Comparison of ENCODE assay signal across 1 cellular context in the genomic region with DNA sequence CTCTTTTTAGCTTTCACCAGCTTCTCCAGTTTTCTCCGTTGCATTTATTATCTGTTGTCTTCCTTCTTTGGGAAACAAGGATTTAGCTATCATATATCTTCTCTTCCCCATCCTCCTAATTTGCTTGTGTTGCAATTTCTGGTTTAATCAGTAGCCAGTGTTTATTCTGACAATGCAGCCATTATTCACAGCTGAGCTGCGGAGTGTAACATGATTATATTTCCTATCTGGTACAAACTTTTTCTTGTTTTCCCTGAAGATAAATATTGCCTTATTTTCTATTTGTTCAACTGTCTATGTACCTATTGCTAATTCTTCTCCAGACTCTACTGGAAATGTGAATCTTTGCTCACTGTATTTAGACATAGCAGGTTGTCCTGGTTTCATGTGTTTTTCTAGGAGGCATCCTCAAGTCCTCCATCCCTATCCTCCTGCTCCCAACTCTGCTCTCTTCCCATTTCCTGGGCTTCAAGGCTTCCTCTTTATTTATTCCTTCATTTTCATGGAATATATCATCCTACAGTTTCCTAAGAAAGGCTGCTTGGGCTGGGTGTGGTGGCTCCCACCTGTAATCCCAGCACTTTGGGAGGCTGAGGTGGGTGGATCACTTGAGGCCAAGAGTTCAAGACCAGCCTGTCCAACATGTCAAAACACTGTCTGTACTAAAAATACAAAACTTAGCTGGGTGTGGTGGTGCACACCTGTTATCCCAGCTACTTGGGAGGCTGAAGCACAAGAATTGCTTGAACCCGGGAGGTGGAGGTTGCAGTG.
A peak's percentile ranks its signal among the peaks of the same experiment; 100 is the strongest.
TF ChIP-seq lines count a peak whose summit lies in the region.

No MANE protein-coding gene starts in this region.

TF ChIP-seq in HepG2, 621 proteins besides CTCF, POLR2A, EP300 and RAD21 (continued from another document and continues in another):
- TF ChIP-seq, protein P1, sequence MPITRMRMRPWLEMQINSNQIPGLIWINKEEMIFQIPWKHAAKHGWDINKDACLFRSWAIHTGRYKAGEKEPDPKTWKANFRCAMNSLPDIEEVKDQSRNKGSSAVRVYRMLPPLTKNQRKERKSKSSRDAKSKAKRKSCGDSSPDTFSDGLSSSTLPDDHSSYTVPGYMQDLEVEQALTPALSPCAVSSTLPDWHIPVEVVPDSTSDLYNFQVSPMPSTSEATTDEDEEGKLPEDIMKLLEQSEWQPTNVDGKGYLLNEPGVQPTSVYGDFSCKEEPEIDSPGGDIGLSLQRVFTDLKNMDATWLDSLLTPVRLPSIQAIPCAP (CRISPR knock-in tag; IDR thresholded peaks at IDR 0.05; ENCODE audit: low read depth) = no peak
- TF ChIP-seq TCF7L2 (IDR thresholded peaks at IDR 0.05; ENCODE audit: low read depth, low read length) (no peak), SNRNP70 (IDR thresholded peaks at IDR 0.05; ENCODE audit: low read depth, low read length) (no peak), ZNF607 (CRISPR knock-in tag; IDR thresholded peaks at IDR 0.05; ENCODE audit: borderline replicate concordance) (no peak), ZNF737 (CRISPR knock-in tag; IDR thresholded peaks at IDR 0.05; ENCODE audit: borderline replicate concordance) (no peak), REPIN1 (CRISPR knock-in tag; IDR thresholded peaks at IDR 0.05; ENCODE audit: borderline replicate concordance, low read depth) (no peak), ZNF572 (CRISPR knock-in tag; IDR thresholded peaks at IDR 0.05) (no peak), MED8 (CRISPR knock-in tag; IDR thresholded peaks at IDR 0.05; ENCODE audit: insufficient replicate concordance) (peak; percentile 69), MAF1 (CRISPR knock-in tag; IDR thresholded peaks at IDR 0.05; ENCODE audit: borderline replicate concordance) (no peak), KDM3A (CRISPR knock-in tag; IDR thresholded peaks at IDR 0.05; ENCODE audit: low read depth) (0 out of 2 replicates have a peak, but pooled peaks have one; percentile 48), SSRP1 (CRISPR knock-in tag; IDR thresholded peaks at IDR 0.05) (0 out of 2 replicates have a peak, but pooled peaks have one; percentile 48), NCOA1 (CRISPR knock-in tag; IDR thresholded peaks at IDR 0.05) (no peak), TRIM24 (CRISPR knock-in tag; IDR thresholded peaks at IDR 0.05) (no peak), ARHGAP35 (CRISPR knock-in tag; IDR thresholded peaks at IDR 0.05; ENCODE audit: borderline replicate concordance) (no peak), MEF2D (CRISPR knock-in tag; IDR thresholded peaks at IDR 0.05) (peak; percentile 40; the same call in 1 of the 2 replicates), TEAD3 (CRISPR knock-in tag; optimal IDR thresholded peaks at IDR 0.05; ENCODE audit: borderline replicate concordance) (no peak), LCORL (IDR thresholded peaks at IDR 0.05) (peak; percentile 67; the same call in 1 of the 2 replicates), LCORL (CRISPR knock-in tag; IDR thresholded peaks at IDR 0.05) (peak; percentile 74; the same call in 1 of the 2 replicates)
- TF ChIP-seq, protein P2, sequence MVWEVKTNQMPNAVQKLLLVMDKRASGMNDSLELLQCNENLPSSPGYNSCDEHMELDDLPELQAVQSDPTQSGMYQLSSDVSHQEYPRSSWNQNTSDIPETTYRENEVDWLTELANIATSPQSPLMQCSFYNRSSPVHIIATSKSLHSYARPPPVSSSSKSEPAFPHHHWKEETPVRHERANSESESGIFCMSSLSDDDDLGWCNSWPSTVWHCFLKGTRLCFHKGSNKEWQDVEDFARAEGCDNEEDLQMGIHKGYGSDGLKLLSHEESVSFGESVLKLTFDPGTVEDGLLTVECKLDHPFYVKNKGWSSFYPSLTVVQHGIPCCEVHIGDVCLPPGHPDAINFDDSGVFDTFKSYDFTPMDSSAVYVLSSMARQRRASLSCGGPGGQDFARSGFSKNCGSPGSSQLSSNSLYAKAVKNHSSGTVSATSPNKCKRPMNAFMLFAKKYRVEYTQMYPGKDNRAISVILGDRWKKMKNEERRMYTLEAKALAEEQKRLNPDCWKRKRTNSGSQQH (CRISPR knock-in tag; IDR thresholded peaks at IDR 0.05; ENCODE audit: low read depth) = no peak
- TF ChIP-seq, protein P3, sequence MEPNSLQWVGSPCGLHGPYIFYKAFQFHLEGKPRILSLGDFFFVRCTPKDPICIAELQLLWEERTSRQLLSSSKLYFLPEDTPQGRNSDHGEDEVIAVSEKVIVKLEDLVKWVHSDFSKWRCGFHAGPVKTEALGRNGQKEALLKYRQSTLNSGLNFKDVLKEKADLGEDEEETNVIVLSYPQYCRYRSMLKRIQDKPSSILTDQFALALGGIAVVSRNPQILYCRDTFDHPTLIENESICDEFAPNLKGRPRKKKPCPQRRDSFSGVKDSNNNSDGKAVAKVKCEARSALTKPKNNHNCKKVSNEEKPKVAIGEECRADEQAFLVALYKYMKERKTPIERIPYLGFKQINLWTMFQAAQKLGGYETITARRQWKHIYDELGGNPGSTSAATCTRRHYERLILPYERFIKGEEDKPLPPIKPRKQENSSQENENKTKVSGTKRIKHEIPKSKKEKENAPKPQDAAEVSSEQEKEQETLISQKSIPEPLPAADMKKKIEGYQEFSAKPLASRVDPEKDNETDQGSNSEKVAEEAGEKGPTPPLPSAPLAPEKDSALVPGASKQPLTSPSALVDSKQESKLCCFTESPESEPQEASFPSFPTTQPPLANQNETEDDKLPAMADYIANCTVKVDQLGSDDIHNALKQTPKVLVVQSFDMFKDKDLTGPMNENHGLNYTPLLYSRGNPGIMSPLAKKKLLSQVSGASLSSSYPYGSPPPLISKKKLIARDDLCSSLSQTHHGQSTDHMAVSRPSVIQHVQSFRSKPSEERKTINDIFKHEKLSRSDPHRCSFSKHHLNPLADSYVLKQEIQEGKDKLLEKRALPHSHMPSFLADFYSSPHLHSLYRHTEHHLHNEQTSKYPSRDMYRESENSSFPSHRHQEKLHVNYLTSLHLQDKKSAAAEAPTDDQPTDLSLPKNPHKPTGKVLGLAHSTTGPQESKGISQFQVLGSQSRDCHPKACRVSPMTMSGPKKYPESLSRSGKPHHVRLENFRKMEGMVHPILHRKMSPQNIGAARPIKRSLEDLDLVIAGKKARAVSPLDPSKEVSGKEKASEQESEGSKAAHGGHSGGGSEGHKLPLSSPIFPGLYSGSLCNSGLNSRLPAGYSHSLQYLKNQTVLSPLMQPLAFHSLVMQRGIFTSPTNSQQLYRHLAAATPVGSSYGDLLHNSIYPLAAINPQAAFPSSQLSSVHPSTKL (CRISPR knock-in tag; IDR thresholded peaks at IDR 0.05) = peak; percentile 93
- TF ChIP-seq, protein P4, sequence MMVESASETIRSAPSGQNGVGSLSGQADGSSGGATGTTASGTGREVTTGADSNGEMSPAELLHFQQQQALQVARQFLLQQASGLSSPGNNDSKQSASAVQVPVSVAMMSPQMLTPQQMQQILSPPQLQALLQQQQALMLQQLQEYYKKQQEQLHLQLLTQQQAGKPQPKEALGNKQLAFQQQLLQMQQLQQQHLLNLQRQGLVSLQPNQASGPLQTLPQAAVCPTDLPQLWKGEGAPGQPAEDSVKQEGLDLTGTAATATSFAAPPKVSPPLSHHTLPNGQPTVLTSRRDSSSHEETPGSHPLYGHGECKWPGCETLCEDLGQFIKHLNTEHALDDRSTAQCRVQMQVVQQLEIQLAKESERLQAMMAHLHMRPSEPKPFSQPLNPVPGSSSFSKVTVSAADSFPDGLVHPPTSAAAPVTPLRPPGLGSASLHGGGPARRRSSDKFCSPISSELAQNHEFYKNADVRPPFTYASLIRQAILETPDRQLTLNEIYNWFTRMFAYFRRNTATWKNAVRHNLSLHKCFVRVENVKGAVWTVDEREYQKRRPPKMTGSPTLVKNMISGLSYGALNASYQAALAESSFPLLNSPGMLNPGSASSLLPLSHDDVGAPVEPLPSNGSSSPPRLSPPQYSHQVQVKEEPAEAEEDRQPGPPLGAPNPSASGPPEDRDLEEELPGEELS (CRISPR knock-in tag; IDR thresholded peaks at IDR 0.05) = peak; percentile 99
- TF ChIP-seq, protein P5, sequence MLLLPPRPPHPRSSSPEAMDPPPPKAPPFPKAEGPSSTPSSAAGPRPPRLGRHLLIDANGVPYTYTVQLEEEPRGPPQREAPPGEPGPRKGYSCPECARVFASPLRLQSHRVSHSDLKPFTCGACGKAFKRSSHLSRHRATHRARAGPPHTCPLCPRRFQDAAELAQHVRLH (CRISPR knock-in tag; IDR thresholded peaks at IDR 0.05; ENCODE audit: borderline replicate concordance, low read depth) = no peak
- TF ChIP-seq, protein P6, sequence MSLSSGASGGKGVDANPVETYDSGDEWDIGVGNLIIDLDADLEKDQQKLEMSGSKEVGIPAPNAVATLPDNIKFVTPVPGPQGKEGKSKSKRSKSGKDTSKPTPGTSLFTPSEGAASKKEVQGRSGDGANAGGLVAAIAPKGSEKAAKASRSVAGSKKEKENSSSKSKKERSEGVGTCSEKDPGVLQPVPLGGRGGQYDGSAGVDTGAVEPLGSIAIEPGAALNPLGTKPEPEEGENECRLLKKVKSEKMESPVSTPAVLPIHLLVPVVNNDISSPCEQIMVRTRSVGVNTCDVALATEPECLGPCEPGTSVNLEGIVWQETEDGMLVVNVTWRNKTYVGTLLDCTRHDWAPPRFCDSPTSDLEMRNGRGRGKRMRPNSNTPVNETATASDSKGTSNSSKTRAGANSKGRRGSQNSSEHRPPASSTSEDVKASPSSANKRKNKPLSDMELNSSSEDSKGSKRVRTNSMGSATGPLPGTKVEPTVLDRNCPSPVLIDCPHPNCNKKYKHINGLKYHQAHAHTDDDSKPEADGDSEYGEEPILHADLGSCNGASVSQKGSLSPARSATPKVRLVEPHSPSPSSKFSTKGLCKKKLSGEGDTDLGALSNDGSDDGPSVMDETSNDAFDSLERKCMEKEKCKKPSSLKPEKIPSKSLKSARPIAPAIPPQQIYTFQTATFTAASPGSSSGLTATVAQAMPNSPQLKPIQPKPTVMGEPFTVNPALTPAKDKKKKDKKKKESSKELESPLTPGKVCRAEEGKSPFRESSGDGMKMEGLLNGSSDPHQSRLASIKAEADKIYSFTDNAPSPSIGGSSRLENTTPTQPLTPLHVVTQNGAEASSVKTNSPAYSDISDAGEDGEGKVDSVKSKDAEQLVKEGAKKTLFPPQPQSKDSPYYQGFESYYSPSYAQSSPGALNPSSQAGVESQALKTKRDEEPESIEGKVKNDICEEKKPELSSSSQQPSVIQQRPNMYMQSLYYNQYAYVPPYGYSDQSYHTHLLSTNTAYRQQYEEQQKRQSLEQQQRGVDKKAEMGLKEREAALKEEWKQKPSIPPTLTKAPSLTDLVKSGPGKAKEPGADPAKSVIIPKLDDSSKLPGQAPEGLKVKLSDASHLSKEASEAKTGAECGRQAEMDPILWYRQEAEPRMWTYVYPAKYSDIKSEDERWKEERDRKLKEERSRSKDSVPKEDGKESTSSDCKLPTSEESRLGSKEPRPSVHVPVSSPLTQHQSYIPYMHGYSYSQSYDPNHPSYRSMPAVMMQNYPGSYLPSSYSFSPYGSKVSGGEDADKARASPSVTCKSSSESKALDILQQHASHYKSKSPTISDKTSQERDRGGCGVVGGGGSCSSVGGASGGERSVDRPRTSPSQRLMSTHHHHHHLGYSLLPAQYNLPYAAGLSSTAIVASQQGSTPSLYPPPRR (CRISPR knock-in tag; IDR thresholded peaks at IDR 0.05; ENCODE audit: borderline replicate concordance) = peak; percentile 94
- TF ChIP-seq, protein P7, sequence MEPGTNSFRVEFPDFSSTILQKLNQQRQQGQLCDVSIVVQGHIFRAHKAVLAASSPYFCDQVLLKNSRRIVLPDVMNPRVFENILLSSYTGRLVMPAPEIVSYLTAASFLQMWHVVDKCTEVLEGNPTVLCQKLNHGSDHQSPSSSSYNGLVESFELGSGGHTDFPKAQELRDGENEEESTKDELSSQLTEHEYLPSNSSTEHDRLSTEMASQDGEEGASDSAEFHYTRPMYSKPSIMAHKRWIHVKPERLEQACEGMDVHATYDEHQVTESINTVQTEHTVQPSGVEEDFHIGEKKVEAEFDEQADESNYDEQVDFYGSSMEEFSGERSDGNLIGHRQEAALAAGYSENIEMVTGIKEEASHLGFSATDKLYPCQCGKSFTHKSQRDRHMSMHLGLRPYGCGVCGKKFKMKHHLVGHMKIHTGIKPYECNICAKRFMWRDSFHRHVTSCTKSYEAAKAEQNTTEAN (CRISPR knock-in tag; conservative IDR thresholded peaks at IDR 0.05) = no peak
- TF ChIP-seq, protein P8, sequence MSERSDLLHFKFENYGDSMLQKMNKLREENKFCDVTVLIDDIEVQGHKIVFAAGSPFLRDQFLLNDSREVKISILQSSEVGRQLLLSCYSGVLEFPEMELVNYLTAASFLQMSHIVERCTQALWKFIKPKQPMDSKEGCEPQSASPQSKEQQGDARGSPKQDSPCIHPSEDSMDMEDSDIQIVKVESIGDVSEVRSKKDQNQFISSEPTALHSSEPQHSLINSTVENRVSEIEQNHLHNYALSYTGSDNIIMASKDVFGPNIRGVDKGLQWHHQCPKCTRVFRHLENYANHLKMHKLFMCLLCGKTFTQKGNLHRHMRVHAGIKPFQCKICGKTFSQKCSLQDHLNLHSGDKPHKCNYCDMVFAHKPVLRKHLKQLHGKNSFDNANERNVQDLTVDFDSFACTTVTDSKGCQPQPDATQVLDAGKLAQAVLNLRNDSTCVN (CRISPR knock-in tag; IDR thresholded peaks at IDR 0.05; ENCODE audit: borderline replicate concordance) = no peak
- TF ChIP-seq, protein P9, sequence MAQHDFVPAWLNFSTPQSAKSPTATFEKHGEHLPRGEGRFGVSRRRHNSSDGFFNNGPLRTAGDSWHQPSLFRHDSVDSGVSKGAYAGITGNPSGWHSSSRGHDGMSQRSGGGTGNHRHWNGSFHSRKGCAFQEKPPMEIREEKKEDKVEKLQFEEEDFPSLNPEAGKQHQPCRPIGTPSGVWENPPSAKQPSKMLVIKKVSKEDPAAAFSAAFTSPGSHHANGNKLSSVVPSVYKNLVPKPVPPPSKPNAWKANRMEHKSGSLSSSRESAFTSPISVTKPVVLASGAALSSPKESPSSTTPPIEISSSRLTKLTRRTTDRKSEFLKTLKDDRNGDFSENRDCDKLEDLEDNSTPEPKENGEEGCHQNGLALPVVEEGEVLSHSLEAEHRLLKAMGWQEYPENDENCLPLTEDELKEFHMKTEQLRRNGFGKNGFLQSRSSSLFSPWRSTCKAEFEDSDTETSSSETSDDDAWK (CRISPR knock-in tag; IDR thresholded peaks at IDR 0.05) = no peak
- TF ChIP-seq, protein P10, sequence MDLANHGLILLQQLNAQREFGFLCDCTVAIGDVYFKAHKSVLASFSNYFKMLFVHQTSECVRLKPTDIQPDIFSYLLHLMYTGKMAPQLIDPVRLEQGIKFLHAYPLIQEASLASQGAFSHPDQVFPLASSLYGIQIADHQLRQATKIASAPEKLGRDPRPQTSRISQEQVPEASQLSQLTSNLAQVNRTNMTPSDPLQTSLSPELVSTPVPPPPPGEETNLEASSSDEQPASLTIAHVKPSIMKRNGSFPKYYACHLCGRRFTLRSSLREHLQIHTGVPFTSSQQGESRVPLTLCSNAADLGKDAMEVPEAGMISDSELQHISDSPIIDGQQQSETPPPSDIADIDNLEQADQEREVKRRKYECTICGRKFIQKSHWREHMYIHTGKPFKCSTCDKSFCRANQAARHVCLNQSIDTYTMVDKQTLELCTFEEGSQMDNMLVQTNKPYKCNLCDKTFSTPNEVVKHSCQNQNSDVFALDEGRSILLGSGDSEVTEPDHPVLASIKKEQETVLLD (CRISPR knock-in tag; IDR thresholded peaks at IDR 0.05; ENCODE audit: low read depth) = no peak
- TF ChIP-seq, protein P11, sequence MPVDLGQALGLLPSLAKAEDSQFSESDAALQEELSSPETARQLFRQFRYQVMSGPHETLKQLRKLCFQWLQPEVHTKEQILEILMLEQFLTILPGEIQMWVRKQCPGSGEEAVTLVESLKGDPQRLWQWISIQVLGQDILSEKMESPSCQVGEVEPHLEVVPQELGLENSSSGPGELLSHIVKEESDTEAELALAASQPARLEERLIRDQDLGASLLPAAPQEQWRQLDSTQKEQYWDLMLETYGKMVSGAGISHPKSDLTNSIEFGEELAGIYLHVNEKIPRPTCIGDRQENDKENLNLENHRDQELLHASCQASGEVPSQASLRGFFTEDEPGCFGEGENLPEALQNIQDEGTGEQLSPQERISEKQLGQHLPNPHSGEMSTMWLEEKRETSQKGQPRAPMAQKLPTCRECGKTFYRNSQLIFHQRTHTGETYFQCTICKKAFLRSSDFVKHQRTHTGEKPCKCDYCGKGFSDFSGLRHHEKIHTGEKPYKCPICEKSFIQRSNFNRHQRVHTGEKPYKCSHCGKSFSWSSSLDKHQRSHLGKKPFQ (CRISPR knock-in tag; IDR thresholded peaks at IDR 0.05; ENCODE audit: insufficient replicate concordance) = no peak
